In genomic region chr2:120133572-120134244, GRCh38 we compare ENCODE assay signal across 2 cellular contexts.
TF ChIP-seq lines count a peak whose summit lies in the region.

No MANE protein-coding gene starts in this region.

TF ChIP-seq in H1, 55 proteins besides CTCF, POLR2A, EP300 and RAD21 (continued from another document):
- TF ChIP-seq RBBP5 (IDR thresholded peaks at IDR 0.05; ENCODE audit: borderline replicate concordance, low read depth, low read length): no peak
- TF ChIP-seq TEAD4 (IDR thresholded peaks at IDR 0.05; ENCODE audit: low read depth, low read length): no peak
- TF ChIP-seq SP4 (IDR thresholded peaks at IDR 0.05; ENCODE audit: low read length): no peak
- TF ChIP-seq JUND (IDR thresholded peaks at IDR 0.05; ENCODE audit: low read length): no peak
- TF ChIP-seq FOSL1 (IDR thresholded peaks at IDR 0.05; ENCODE audit: insufficient read depth, low read depth, low read length): no peak

TF ChIP-seq in HepG2, 621 proteins besides CTCF, POLR2A, EP300 and RAD21 (continued from another document):
- 0 out of 4 replicates have a peak, but pooled peaks of 1 of the 2 experiments have one; percentile 19 for TF ChIP-seq ATF4 (CRISPR knock-in tag; IDR thresholded peaks at IDR 0.05)
- no peak for TF ChIP-seq SKIL (CRISPR knock-in tag; IDR thresholded peaks at IDR 0.05; ENCODE audit: borderline replicate concordance)
- 0 out of 2 replicates have a peak, but pooled peaks have one; percentile 31 for TF ChIP-seq ZXDC (CRISPR knock-in tag; IDR thresholded peaks at IDR 0.05)
- TF ChIP-seq ZNF563 (CRISPR knock-in tag; IDR thresholded peaks at IDR 0.05): peak; percentile 39; the same call in 1 of the 2 replicates
- no peak for TF ChIP-seq TIGD3 (CRISPR knock-in tag; IDR thresholded peaks at IDR 0.05; ENCODE audit: borderline replicate concordance)
- 0 out of 2 replicates have a peak, but pooled peaks have one; percentile 48 for TF ChIP-seq CAMTA2 (CRISPR knock-in tag; IDR thresholded peaks at IDR 0.05; ENCODE audit: borderline replicate concordance)
